33 cellular contexts compared by ENCODE assay signal in genomic region chr10:47207894-47208469, GRCh38.
DNase-seq lines count a peak whose midpoint lies in the region; ATAC-seq, FAIRE-seq and TF ChIP-seq lines count a peak whose summit lies in the region.
"Had no signal": no experiment of that assay in that cellular context is flagged by ENCODE, and none has a peak within 500 bp of the region (broad histone marks: within the 10 kb centered on the region; RNA-seq: fewer than 3 reads in every experiment).

No MANE protein-coding gene starts in this region.

- H4K20me1 ChIP-seq in OCI-LY1 (ENCODE audit: insufficient read depth, low read length) = no peaks in the 10 kb centered on the region
- H4K20me1 ChIP-seq in K562 (replicated peaks; ENCODE audit: control insufficient read depth, insufficient read depth, low read length) = no peaks in the 10 kb centered on the region

- peak overlapping the region; percentile 24 for H3K27ac ChIP-seq in cardiac muscle cell
- peak overlapping the region; percentile 60 for H3K27ac ChIP-seq in OCI-LY1 (ENCODE audit: low read depth, low read length, poor library complexity, severe bottlenecking)
- H3K27ac ChIP-seq in K562 (ENCODE audit: extremely low read depth, low read depth, low read length) = no peak overlapping the region
- H3K27ac ChIP-seq in Peyer's patch = peak overlapping the region in 1 of 4 donors; percentile 52
- H3K27ac ChIP-seq: gastrocnemius medialis, neutrophil, sigmoid colon, thoracic aorta, uterus, WERI-Rb-1 had no signal

- no peak overlapping the region for H2AFZ ChIP-seq in OCI-LY1 (ENCODE audit: low read length)
- H2AFZ ChIP-seq in K562 (ENCODE audit: low read depth, low read length) = peak overlapping the region; percentile 56; the same call in 1 of the 2 replicates

- peaks cover 4% of the 10 kb centered on the region for H3K9me3 Mint-ChIP-seq in stimulated activated effector memory CD8-positive, alpha-beta T cell treated with anti-CD3 and anti-CD28 coated beads, Interleukin-12 subunit alpha, Interleukin-12 subunit beta, amount 100 ng/mL, for 72 hours
- H3K9me3 Mint-ChIP-seq in glutamatergic neuron (ENCODE audit: unreplicated experiment) = no peaks in the 10 kb centered on the region
- H3K9me3 Mint-ChIP-seq: HFFc6 had no signal

- 2% methylated on average over 5 of the region's 5 CpGs for WGBS in K562 (ENCODE audit: insufficient coverage, low coverage, missing lambda C conversion rate)

- BruUV-seq in K562 (replicated peaks; lab: Mats Ljungman, UMichigan) = no TSS peak

- H3K27me3 Mint-ChIP-seq in glutamatergic neuron (ENCODE audit: unreplicated experiment) = peaks cover 2% of the 10 kb centered on the region
- H3K27me3 Mint-ChIP-seq: stimulated activated naive B cell treated with anti-CD40 and anti-IgM and Interleukin-4, amounts not matched to agents 10 μg/mL and 1 μg/mL and 100 μg/mL, for 72 hours had no signal

- H3K4me3 ChIP-seq in cardiac muscle cell (no peak overlapping the region), OCI-LY1 (ENCODE audit: low read depth, low read length, poor library complexity, severe bottlenecking) (no peak overlapping the region), K562 (no peak overlapping the region), Peyer's patch (no peak overlapping the region)
- H3K4me3 ChIP-seq: gastrocnemius medialis, sigmoid colon, thoracic aorta, uterus had no signal

- H3K27me3 ChIP-seq in cardiac muscle cell (no peaks in the 10 kb centered on the region), OCI-LY1 (ENCODE audit: insufficient read depth, low read length) (no peaks in the 10 kb centered on the region), K562 (ENCODE audit: control insufficient read depth in 2 of 2, insufficient read depth in 2 of 2, low read length in 2 of 2) (no peaks in the 10 kb centered on the region), Peyer's patch (no peaks in the 10 kb centered on the region)
- H3K27me3 ChIP-seq: gastrocnemius medialis, neutrophil, sigmoid colon, uterus had no signal

- no peak for FAIRE-seq in K562 (lab: Jason Lieb, UNC)
- FAIRE-seq: D721Med, GM12891 had no signal

- DNase-seq in cardiac muscle cell (ENCODE audit: low read depth in 1 of 2, low spot score in 1 of 2) (peak in 1 of 2 donors; percentile 64), left ventricle myocardium superior (no peak), K562 (ENCODE audit: extremely low read depth in 1 of 4, low spot score in 3 of 4) (no peak), dedifferentiated amniotic fluid mesenchymal stem cell (ENCODE audit: extremely low spot score) (no peak), Peyer's patch (no peak), glutamatergic neuron (no peak)
- DNase-seq in stimulated activated effector memory CD8-positive, alpha-beta T cell treated with anti-CD3 and anti-CD28 coated beads, Interleukin-12 subunit alpha, Interleukin-12 subunit beta, amount 100 ng/mL, for 72 hours (ENCODE audit: low spot score in 2 of 2) = no peak
- DNase-seq: activated CD8-positive, alpha-beta memory T cell treated with anti-CD3 and anti-CD28 coated beads for 24 hours; activated naive CD4-positive, alpha-beta T cell treated with anti-CD3 and anti-CD28 coated beads, Interleukin-2, amount 50 U/mL, for 16 hours; C1 segment of cervical spinal cord; EL; gastrocnemius medialis; HFFc6; hippocampal formation; left cardiac atrium; NCI-H1092 treated with DMSO at 0.1 percent for 48 hours; NCI-H2029; NCI-H2227 treated with DMSO at 0.1 percent for 48 hours; NCI-H526 treated with DMSO at 0.1 percent for 48 hours; SHP77 treated with DMSO at 0.1 percent for 48 hours; sigmoid colon; stimulated activated CD4-positive, alpha-beta T cell treated with anti-CD3 and anti-CD28 coated beads, Interleukin-4, amount 100 ng/mL, for 4 hours; stimulated activated naive B cell treated with anti-CD40 and anti-IgM and Interleukin-4, amounts not matched to agents 10 μg/mL and 1 μg/mL and 100 μg/mL, for 72 hours; T-helper 9 cell; uterus; WERI-Rb-1 had no signal

- peak overlapping the region; percentile 8 for H3K27ac Mint-ChIP-seq in stimulated activated effector memory CD8-positive, alpha-beta T cell treated with anti-CD3 and anti-CD28 coated beads, Interleukin-12 subunit alpha, Interleukin-12 subunit beta, amount 100 ng/mL, for 72 hours
- no peak overlapping the region for H3K27ac Mint-ChIP-seq in glutamatergic neuron (ENCODE audit: unreplicated experiment)
- H3K27ac Mint-ChIP-seq: HFFc6; memory B cell; stimulated activated naive B cell treated with anti-CD40 and anti-IgM and Interleukin-4, amounts not matched to agents 10 μg/mL and 1 μg/mL and 100 μg/mL, for 72 hours had no signal

- ATAC-seq in left ventricle myocardium superior (no peak), K562 (no peak)
- no peak for ATAC-seq in stimulated activated effector memory CD8-positive, alpha-beta T cell treated with anti-CD3 and anti-CD28 coated beads, Interleukin-12 subunit alpha, Interleukin-12 subunit beta, amount 100 ng/mL, for 72 hours
- ATAC-seq: Panc1; stimulated activated naive B cell treated with anti-CD40 and anti-IgM and Interleukin-4, amounts not matched to agents 10 μg/mL and 1 μg/mL and 100 μg/mL, for 72 hours had no signal

- POLR2A ChIA-PET in K562 (lab: Yijun Ruan, JAX) = interaction anchor here (0.6 to 1.5 kb wide), 2 partner anchors 9 to 14 kb away, joined by 3 to 4 read pairs; no protein-coding TSS in a partner anchor

- H3K4me2 ChIP-seq in OCI-LY1 (ENCODE audit: low read length) (no peak overlapping the region), K562 (ENCODE audit: insufficient read depth, low read length) (no peak overlapping the region; the same call in 1 of the 2 replicates)

- in situ Hi-C loops in K562 (cut with MboI) = no loop called here

- TF ChIP-seq CTCF in cardiac muscle cell (IDR thresholded peaks at IDR 0.05; ENCODE audit: low read depth, low read length) (no peak), OCI-LY1 (IDR thresholded peaks at IDR 0.05; ENCODE audit: low read length) (no peak), K562 (IDR thresholded peaks at IDR 0.05 in 2 of 3, conservative IDR thresholded peaks at IDR 0.05 in 1 of 3; ENCODE audit: insufficient read depth in 2 of 3, low read depth in 1 of 3, low read length in 3 of 3) (no peak), Peyer's patch (IDR thresholded peaks at IDR 0.05) (no peak), glutamatergic neuron (IDR thresholded peaks at IDR 0.05; ENCODE audit: partially characterized antibody, unreplicated experiment) (no peak)

- CTCF ChIA-PET in K562 (lab: Yijun Ruan, JAX; ENCODE audit: low intra/inter-chr PET ratio) = no interaction called here

- H3K9me3 ChIP-seq in cardiac muscle cell (ENCODE audit: low read depth) (no peaks in the 10 kb centered on the region), OCI-LY1 (ENCODE audit: low read length) (no peaks in the 10 kb centered on the region; the same call in 1 of the 2 replicates), K562 (replicated peaks; ENCODE audit: control insufficient read depth, insufficient read depth, low read depth, low read length) (no peaks in the 10 kb centered on the region), Peyer's patch (no peaks in the 10 kb centered on the region)
- H3K9me3 ChIP-seq: gastrocnemius medialis, neutrophil, sigmoid colon, thoracic aorta, uterus had no signal

- H3K9ac ChIP-seq in OCI-LY1 (ENCODE audit: low read length) (no peak overlapping the region), K562 (ENCODE audit: insufficient read depth in 1 of 2, low read depth in 2 of 2, low read length in 2 of 2) (no peak overlapping the region)

- TF ChIP-seq POLR2A in K562 (conservative IDR thresholded peaks at IDR 0.05) = no peak
- no peak for TF ChIP-seq POLR2A in Peyer's patch (IDR thresholded peaks at IDR 0.05)

- H3K36me3 Mint-ChIP-seq in stimulated activated effector memory CD8-positive, alpha-beta T cell treated with anti-CD3 and anti-CD28 coated beads, Interleukin-12 subunit alpha, Interleukin-12 subunit beta, amount 100 ng/mL, for 72 hours = no peaks in the 10 kb centered on the region
- peaks cover 15% of the 10 kb centered on the region for H3K36me3 Mint-ChIP-seq in glutamatergic neuron (ENCODE audit: unreplicated experiment)
- H3K36me3 Mint-ChIP-seq: stimulated activated naive B cell treated with anti-CD40 and anti-IgM and Interleukin-4, amounts not matched to agents 10 μg/mL and 1 μg/mL and 100 μg/mL, for 72 hours had no signal

- no peaks in the 10 kb centered on the region for H3K4me1 Mint-ChIP-seq in stimulated activated effector memory CD8-positive, alpha-beta T cell treated with anti-CD3 and anti-CD28 coated beads, Interleukin-12 subunit alpha, Interleukin-12 subunit beta, amount 100 ng/mL, for 72 hours
- H3K4me1 Mint-ChIP-seq in glutamatergic neuron (ENCODE audit: low read depth, unreplicated experiment) = no peaks in the 10 kb centered on the region
- H3K4me1 Mint-ChIP-seq: memory B cell had no signal

- no peaks in the 10 kb centered on the region for H3K9me1 ChIP-seq in K562 (ENCODE audit: control insufficient read depth, insufficient read depth, low read length)

- H3K4me1 ChIP-seq in cardiac muscle cell (ENCODE audit: low read depth) (peaks cover 10% of the 10 kb centered on the region), OCI-LY1 (ENCODE audit: insufficient read depth, low read length, severe bottlenecking) (peaks cover 19% of the 10 kb centered on the region), K562 (replicated peaks in 1 of 2; ENCODE audit: control insufficient read depth in 2 of 2, insufficient read depth in 2 of 2, low read length in 2 of 2) (no peaks in the 10 kb centered on the region; a peak in 1 of 5 replicates), Peyer's patch (no peaks in the 10 kb centered on the region)
- H3K4me1 ChIP-seq: gastrocnemius medialis, sigmoid colon, uterus had no signal

- H3K79me2 ChIP-seq in OCI-LY1 (ENCODE audit: insufficient read depth, low read length) (no peaks in the 10 kb centered on the region), K562 (ENCODE audit: control insufficient read depth, insufficient read depth, low read length) (no peaks in the 10 kb centered on the region)

- H3F3A ChIP-seq in OCI-LY1 (ENCODE audit: insufficient read depth, low read length) = no peaks in the 10 kb centered on the region

- no peak for TF ChIP-seq EP300 in K562 (IDR thresholded peaks at IDR 0.05; ENCODE audit: low read length)

- no peaks in the 10 kb centered on the region for H3K9me2 ChIP-seq in OCI-LY1 (ENCODE audit: low read depth, low read length)

- intact Hi-C loops in left ventricle myocardium superior (cut with micrococcal nuclease) (no loop called here), K562 (cut with micrococcal nuclease) (no loop called here)

- H3K4me3 Mint-ChIP-seq in stimulated activated effector memory CD8-positive, alpha-beta T cell treated with anti-CD3 and anti-CD28 coated beads, Interleukin-12 subunit alpha, Interleukin-12 subunit beta, amount 100 ng/mL, for 72 hours = no peak overlapping the region
- no peak overlapping the region for H3K4me3 Mint-ChIP-seq in glutamatergic neuron (ENCODE audit: unreplicated experiment)
- H3K4me3 Mint-ChIP-seq: HFFc6; memory B cell; stimulated activated naive B cell treated with anti-CD40 and anti-IgM and Interleukin-4, amounts not matched to agents 10 μg/mL and 1 μg/mL and 100 μg/mL, for 72 hours had no signal

- TF ChIP-seq RAD21 in K562 (CRISPR knock-in tag; conservative IDR thresholded peaks at IDR 0.05 in 1 of 2, IDR thresholded peaks at IDR 0.05 in 1 of 2) = no peak

- H3K36me3 ChIP-seq in cardiac muscle cell (no peaks in the 10 kb centered on the region), OCI-LY1 (ENCODE audit: insufficient read depth, low read length) (no peaks in the 10 kb centered on the region), K562 (ENCODE audit: control insufficient read depth, insufficient read depth, low read length) (no peaks in the 10 kb centered on the region), Peyer's patch (no peaks in the 10 kb centered on the region)
- H3K36me3 ChIP-seq: gastrocnemius medialis, neutrophil, sigmoid colon, thoracic aorta, uterus, WERI-Rb-1 had no signal
